Comparison of ENCODE assay signal across 8 cellular contexts in genomic region chr5:30401479-30402058, GRCh38.
DNase-seq lines count a peak whose midpoint lies in the region; ATAC-seq, FAIRE-seq and TF ChIP-seq lines count a peak whose summit lies in the region.

No MANE protein-coding gene starts in this region.

- ATAC-seq in HG03175 (IDR thresholded peaks at IDR 0.05; ENCODE audit: unreplicated experiment) (no peak), GM21786 (IDR thresholded peaks at IDR 0.05; ENCODE audit: unreplicated experiment) (no peak)

- no peaks in the 10 kb centered on the region for H3K36me3 ChIP-seq in SK-N-SH (replicated peaks in 1 of 2; ENCODE audit: control insufficient read depth in 1 of 2, insufficient read depth in 2 of 2, low read length in 1 of 2)
- H3K36me3 ChIP-seq in hepatocyte (replicated peaks; ENCODE audit: insufficient read depth, low read depth), result no peaks in the 10 kb centered on the region

- H3K4me2 ChIP-seq in SK-N-SH (no peak overlapping the region), hepatocyte (no peak overlapping the region)

- DNase-seq in CD1c-positive myeloid dendritic cell (ENCODE audit: extremely low spot score) (peak; percentile 24), SK-N-SH (peak; percentile 3), hepatocyte (ENCODE audit: low spot score) (peak; percentile 58), NCI-H187 (lab: John Stamatoyannopoulos, UW) (no peak), GM19239 (ENCODE audit: insufficient read length, low spot score) (no peak)
- DNase-seq in Jurkat, Clone E6-1 (ENCODE audit: low read depth, low spot score), result peak; percentile 17

- TF ChIP-seq RAD21 in SK-N-SH (IDR thresholded peaks at IDR 0.05; ENCODE audit: low read length), result peak; percentile 59

- H3F3A ChIP-seq in SK-N-SH (replicated peaks; ENCODE audit: insufficient read depth), result no peaks in the 10 kb centered on the region

- no peak overlapping the region for H2AFZ ChIP-seq in SK-N-SH (ENCODE audit: low read depth)
- no peak overlapping the region for H2AFZ ChIP-seq in hepatocyte

- 0% methylated on average over 3 of the region's 3 CpGs for WGBS in SK-N-SH (ENCODE audit: low lambda C conversion rate)
- 27% methylated on average over 3 of the region's 3 CpGs for WGBS in hepatocyte (ENCODE audit: low lambda C conversion rate, missing lambda C conversion rate)

- no peak for TF ChIP-seq EP300 in SK-N-SH (IDR thresholded peaks at IDR 0.05; ENCODE audit: borderline replicate concordance in 1 of 2, low read depth in 1 of 2, low read length in 1 of 2)

- no peak for FAIRE-seq in GM19239 (lab: Jason Lieb, UNC)

- H3K9me3 ChIP-seq in SK-N-SH, result no peaks in the 10 kb centered on the region
- H3K9me3 ChIP-seq in hepatocyte (ENCODE audit: low read depth), result no peaks in the 10 kb centered on the region

- CTCF ChIA-PET in SK-N-SH (lab: Yijun Ruan, JAX), result interaction anchor here (1.0 to 2.1 kb wide), 3 partner anchors 8 to 830 kb away, joined by 3 to 5 read pairs (median 4); no protein-coding TSS in a partner anchor

- H3K27me3 ChIP-seq in SK-N-SH (ENCODE audit: insufficient read depth) (0 out of 2 replicates have a peak, but pooled peaks cover 4% of the 10 kb centered on the region), hepatocyte (no peaks in the 10 kb centered on the region)

- TF ChIP-seq CTCF in SK-N-SH (IDR thresholded peaks at IDR 0.05), result peak; percentile 62
- peak; percentile 69 for TF ChIP-seq CTCF in hepatocyte (IDR thresholded peaks at IDR 0.05; ENCODE audit: poor library complexity)

- H3K9ac ChIP-seq in SK-N-SH, result no peak overlapping the region

- no peaks in the 10 kb centered on the region for H3K79me2 ChIP-seq in SK-N-SH (ENCODE audit: insufficient read depth)
- H3K79me2 ChIP-seq in hepatocyte, result no peaks in the 10 kb centered on the region

- H4K20me1 ChIP-seq in SK-N-SH (ENCODE audit: insufficient read depth), result no peaks in the 10 kb centered on the region
- H4K20me1 ChIP-seq in hepatocyte (ENCODE audit: insufficient read depth, poor library complexity, severe bottlenecking), result no peaks in the 10 kb centered on the region

- H3K27ac ChIP-seq in SK-N-SH (ENCODE audit: low read depth in 2 of 2, low read length in 1 of 2) (no peak overlapping the region), hepatocyte (no peak overlapping the region)

- POLR2A ChIA-PET in SK-N-SH (lab: Yijun Ruan, JAX), result no interaction called here

- no peak overlapping the region for H3K4me3 ChIP-seq in Jurkat, Clone E6-1 (ENCODE audit: low read length)
- H3K4me3 ChIP-seq in SK-N-SH (ENCODE audit: low read depth in 2 of 2, low read length in 1 of 2), result peak overlapping the region in 1 of 2 experiments; percentile 21; a peak in 1 of 4 replicates
- H3K4me3 ChIP-seq in hepatocyte, result no peak overlapping the region

- H3K9me2 ChIP-seq in SK-N-SH, result no peaks in the 10 kb centered on the region
- no peaks in the 10 kb centered on the region for H3K9me2 ChIP-seq in hepatocyte (replicated peaks; ENCODE audit: insufficient read depth)

- H3K4me1 ChIP-seq in SK-N-SH (ENCODE audit: control insufficient read depth in 1 of 2, insufficient read depth in 2 of 2, low read depth in 1 of 2, low read length in 1 of 2) (no peaks in the 10 kb centered on the region), hepatocyte (ENCODE audit: insufficient read depth) (no peaks in the 10 kb centered on the region)

TF ChIP-seq in SK-N-SH, 30 proteins besides CTCF, POLR2A, EP300 and RAD21:
- no peak for TF ChIP-seq GATA2 (CRISPR knock-in tag; IDR thresholded peaks at IDR 0.05)
- peak; percentile 44 for TF ChIP-seq SMC3 (IDR thresholded peaks at IDR 0.05; ENCODE audit: low read depth, low read length)

Comparison
In these comparisons a context has a peak if more than half of its experiments do, and no peak if none do; other contexts are left out.
1. DNase-seq: peak in CD1c-positive myeloid dendritic cell (single experiment), Jurkat, Clone E6-1 (single experiment), SK-N-SH (single experiment) and hepatocyte (single experiment); none in NCI-H187 (0 of 2) and GM19239 (single experiment).